17 cellular contexts compared by ENCODE assay signal in the genomic region with DNA sequence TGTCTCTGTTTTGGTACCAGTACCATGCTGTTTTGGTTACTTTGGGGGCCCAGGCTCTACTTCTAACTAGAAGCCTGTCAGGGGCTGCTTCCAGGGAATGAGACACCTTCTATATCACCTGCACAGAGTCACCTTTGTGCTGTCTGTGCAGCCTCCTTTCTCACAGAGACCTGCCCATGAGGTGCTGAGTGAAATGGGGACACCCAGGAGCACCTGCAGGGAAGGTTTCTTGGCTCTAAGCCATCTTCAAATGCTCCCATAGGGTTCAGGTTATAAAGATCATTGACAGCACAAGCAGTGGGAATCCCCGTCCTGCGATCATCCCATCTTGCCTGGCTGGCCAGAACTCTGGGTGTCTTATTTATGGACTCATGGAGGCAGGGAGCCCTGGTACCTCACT. TPM values are rescaled to one million over a fixed set of nuclear protein-coding genes. Genes with fewer than 3 reads are reported as not detected.
"Had no signal": no experiment of that assay in that cellular context is flagged by ENCODE, and none has a peak within 500 bp of the region (broad histone marks: within the 10 kb centered on the region; RNA-seq: fewer than 3 reads in every experiment).

No MANE protein-coding gene starts in this region.

- H3K36me3 ChIP-seq: colonic mucosa, gastrocnemius medialis, heart right ventricle, ovary, right atrium auricular region, upper lobe of left lung, uterus had no signal

- H3K4me3 Mint-ChIP-seq: mesothelial cell of epicardium, natural killer cell, neural crest cell had no signal

- H3K9me3 ChIP-seq: colonic mucosa, gastrocnemius medialis, heart right ventricle, ovary, right atrium auricular region, upper lobe of left lung, uterus had no signal

- DNase-seq: colonic mucosa; effector CD8-positive, alpha-beta T cell; gastrocnemius medialis; heart right ventricle; hypothalamus; kidney glomerular epithelial cell; natural killer cell; ovary; small intestine; stimulated activated CD4-positive, alpha-beta T cell treated with anti-CD3 and anti-CD28 coated beads, Interleukin-12 subunit alpha, Interleukin-12 subunit beta, amount 100 ng/mL, for 4 hours; stimulated activated naive CD4-positive, alpha-beta T cell; upper lobe of left lung; uterus had no signal

- H3K27ac ChIP-seq: colonic mucosa, gastrocnemius medialis, heart right ventricle, ovary, right atrium auricular region, upper lobe of left lung, uterus had no signal

- H3K4me3 ChIP-seq: colonic mucosa, gastrocnemius medialis, heart right ventricle, ovary, right atrium auricular region, upper lobe of left lung, uterus had no signal

- H3K36me3 Mint-ChIP-seq: mesothelial cell of epicardium, natural killer cell had no signal

- H3K27ac Mint-ChIP-seq: mesothelial cell of epicardium, natural killer cell had no signal

- H3K27me3 ChIP-seq: colonic mucosa, gastrocnemius medialis, heart right ventricle, ovary, right atrium auricular region, upper lobe of left lung, uterus had no signal

- ATAC-seq: esophagus mucosa, gastrocnemius medialis, heart right ventricle, natural killer cell had no signal

- H3K9me3 Mint-ChIP-seq: mesothelial cell of epicardium, natural killer cell had no signal

- H3K4me1 ChIP-seq: colonic mucosa, uterus had no signal

RNA-seq across cellular contexts. Expression of gene GABRR2, which starts 19.1 kb away (rescaled TPM):
- total RNA-seq: esophagus mucosa had no signal
